20 cellular contexts compared by ENCODE assay signal in genomic region chr10:110171032-110171431, GRCh38. TPM values are rescaled to one million over a fixed set of nuclear protein-coding genes. Genes with fewer than 3 reads are reported as not detected.
DNase-seq lines count a peak whose midpoint lies in the region; ATAC-seq and TF ChIP-seq lines count a peak whose summit lies in the region.
"Had no signal": no experiment of that assay in that cellular context is flagged by ENCODE, and none has a peak within 500 bp of the region (broad histone marks: within the 10 kb centered on the region; RNA-seq: fewer than 3 reads in every experiment).

No MANE protein-coding gene starts in this region.

- H3K4me1 Mint-ChIP-seq in activated T-cell treated with anti-CD3 and anti-CD28 coated beads, Interleukin-2, amount 50 U/mL, for 24 hours (ENCODE audit: low read depth) = peaks cover 21% of the 10 kb centered on the region

- H3K27me3 ChIP-seq in left ventricle myocardium inferior (ENCODE audit: low read depth) (peaks cover 34% of the 10 kb centered on the region), mammary epithelial cell (ENCODE audit: insufficient read depth, low read length) (no peaks in the 10 kb centered on the region), kidney epithelial cell (ENCODE audit: control insufficient read depth, insufficient read depth, low read length) (peaks cover 16% of the 10 kb centered on the region)

- DNase-seq in left ventricle myocardium inferior (no peak), Right ventricle myocardium superior (no peak), mammary epithelial cell (peak; percentile 35), kidney epithelial cell (ENCODE audit: low read depth) (peak; percentile 31), GM10266 (ENCODE audit: extremely low spot score) (no peak), NCI-H1436 treated with DMSO at 0.1 percent for 48 hours (lab: John Stamatoyannopoulos, UW) (no peak)
- no peak for DNase-seq in NK-92 treated with Interleukin-12 subunit alpha and Interleukin-12 subunit beta, amount 100 ng/mL, for 24 hours (lab: John Stamatoyannopoulos, UW)
- DNase-seq in activated T-cell treated with anti-CD3 and anti-CD28 coated beads, Interleukin-2, amount 50 U/mL, for 24 hours = no peak
- DNase-seq: activated CD4-positive, CD25-positive, alpha-beta regulatory T cell; activated CD8-positive, alpha-beta T cell treated with anti-CD3 and anti-CD28 coated beads, Interleukin-2, amount 10 ng/mL, durations not matched to agents 7 days and 5 days; brain microvascular endothelial cell; dermis blood vessel endothelial cell; esophagus squamous epithelium; NCI-H1048; NCI-H748 treated with DMSO at 0.1 percent for 48 hours; OCI-M1 had no signal

- no peak overlapping the region for H3K27ac Mint-ChIP-seq in activated T-cell treated with anti-CD3 and anti-CD28 coated beads, Interleukin-2, amount 50 U/mL, for 24 hours
- H3K27ac Mint-ChIP-seq: activated CD8-positive, alpha-beta T cell treated with anti-CD3 and anti-CD28 coated beads, Interleukin-2, amount 10 ng/mL, durations not matched to agents 7 days and 5 days; activated T-helper 2 cell treated with anti-CD3 and anti-CD28 coated beads, Interferon-gamma antibody, Interleukin-2, Interleukin-4, amounts not matched to agents 10 μg/mL and 5 μg/mL and 100 μg/mL, durations not matched to agents 14 hours and 24 hours and 36 hours; CD8-positive, alpha-beta T cell had no signal

- in situ Hi-C loops in mammary epithelial cell (cut with MboI; ENCODE audit: low sequenced_read_pairs in 2 of 2) = no loop called here

- CTCF ChIA-PET in mammary epithelial cell (lab: Charles Lee; ENCODE audit: low non-redundant PET) = no interaction called here

- no peaks in the 10 kb centered on the region for H3K36me3 Mint-ChIP-seq in activated T-cell treated with anti-CD3 and anti-CD28 coated beads, Interleukin-2, amount 50 U/mL, for 24 hours (ENCODE audit: low read depth)
- H3K36me3 Mint-ChIP-seq: CD8-positive, alpha-beta T cell had no signal

- TF ChIP-seq CTCF in left ventricle myocardium inferior (IDR thresholded peaks at IDR 0.05; ENCODE audit: borderline replicate concordance) = no peak
- TF ChIP-seq CTCF in mammary epithelial cell (conservative IDR thresholded peaks at IDR 0.05 in 1 of 2, IDR thresholded peaks at IDR 0.05 in 1 of 2; ENCODE audit: extremely low read depth in 1 of 2, insufficient read depth in 1 of 2, low read depth in 1 of 2, low read length in 2 of 2) = no peak
- no peak for TF ChIP-seq CTCF in kidney epithelial cell (IDR thresholded peaks at IDR 0.05; ENCODE audit: insufficient read depth, low read length, poor library complexity, severe bottlenecking)
- TF ChIP-seq CTCF in GM10266 (IDR thresholded peaks at IDR 0.05; ENCODE audit: control insufficient read depth, insufficient read depth, low read depth, missing control alignments) = no peak

- no peak for ATAC-seq in Right ventricle myocardium superior (ENCODE audit: poor library complexity)
- ATAC-seq: activated CD8-positive, alpha-beta T cell treated with anti-CD3 and anti-CD28 coated beads, Interleukin-2, amount 10 ng/mL, durations not matched to agents 7 days and 5 days; CD8-positive, alpha-beta T cell; K562 had no signal

- H3K27ac ChIP-seq in left ventricle myocardium inferior (replicated peaks) = peak overlapping the region; percentile 82
- H3K27ac ChIP-seq in mammary epithelial cell (ENCODE audit: insufficient read depth, low read depth, low read length) = no peak overlapping the region
- H3K27ac ChIP-seq: brain microvascular endothelial cell, esophagus squamous epithelium, prostate gland had no signal

- no peak overlapping the region for H2AFZ ChIP-seq in mammary epithelial cell (ENCODE audit: low read depth, low read length)

- H3K36me3 ChIP-seq in left ventricle myocardium inferior (no peaks in the 10 kb centered on the region), mammary epithelial cell (ENCODE audit: insufficient read depth, low read length) (no peaks in the 10 kb centered on the region), kidney epithelial cell (ENCODE audit: control insufficient read depth, insufficient read depth, low read length) (no peaks in the 10 kb centered on the region)
- H3K36me3 ChIP-seq: brain microvascular endothelial cell, esophagus squamous epithelium, prostate gland had no signal

- no peak overlapping the region for H3K4me2 ChIP-seq in mammary epithelial cell (ENCODE audit: insufficient read depth, low read depth, low read length)

- no peaks in the 10 kb centered on the region for H3K79me2 ChIP-seq in mammary epithelial cell (ENCODE audit: insufficient read depth, low read length)

- H3K27me3 Mint-ChIP-seq in activated T-cell treated with anti-CD3 and anti-CD28 coated beads, Interleukin-2, amount 50 U/mL, for 24 hours = peaks cover 75% of the 10 kb centered on the region

- H3K9ac ChIP-seq in mammary epithelial cell (ENCODE audit: insufficient read depth, low read length) = no peak overlapping the region

- H3K9me3 Mint-ChIP-seq in activated T-cell treated with anti-CD3 and anti-CD28 coated beads, Interleukin-2, amount 50 U/mL, for 24 hours = no peaks in the 10 kb centered on the region
- H3K9me3 Mint-ChIP-seq: activated T-helper 2 cell treated with anti-CD3 and anti-CD28 coated beads, Interferon-gamma antibody, Interleukin-2, Interleukin-4, amounts not matched to agents 10 μg/mL and 5 μg/mL and 100 μg/mL, durations not matched to agents 14 hours and 24 hours and 36 hours; CD8-positive, alpha-beta T cell had no signal

- dilution Hi-C loops in mammary epithelial cell (cut with HindIII; ENCODE audit: low sequenced_read_pairs) = no loop called here

- intact Hi-C loops in left ventricle myocardium inferior (cut with micrococcal nuclease) = no loop called here
- intact Hi-C loops in Right ventricle myocardium superior (cut with DNase I) = no loop called here
- intact Hi-C loops in mammary epithelial cell (cut with micrococcal nuclease) = no loop called here

- H3K4me3 Mint-ChIP-seq in activated T-cell treated with anti-CD3 and anti-CD28 coated beads, Interleukin-2, amount 50 U/mL, for 24 hours = no peak overlapping the region
- H3K4me3 Mint-ChIP-seq: activated CD8-positive, alpha-beta T cell treated with anti-CD3 and anti-CD28 coated beads, Interleukin-2, amount 10 ng/mL, durations not matched to agents 7 days and 5 days; CD8-positive, alpha-beta T cell had no signal

- no peaks in the 10 kb centered on the region for H4K20me1 ChIP-seq in mammary epithelial cell (ENCODE audit: insufficient read depth, low read length)

- H3K4me3 ChIP-seq in left ventricle myocardium inferior (peak overlapping the region; percentile 9), mammary epithelial cell (replicated peaks in 1 of 3; ENCODE audit: insufficient read depth in 1 of 3, low read depth in 2 of 3, low read length in 3 of 3) (no peak overlapping the region), kidney epithelial cell (ENCODE audit: low read depth, low read length) (no peak overlapping the region)
- H3K4me3 ChIP-seq: esophagus squamous epithelium, K562, prostate gland had no signal

- BruUV-seq in mammary epithelial cell (replicated peaks; lab: Mats Ljungman, UMichigan) = no TSS peak

- no peaks in the 10 kb centered on the region for H3K9me3 ChIP-seq in left ventricle myocardium inferior (replicated peaks)
- no peaks in the 10 kb centered on the region for H3K9me3 ChIP-seq in mammary epithelial cell (replicated peaks; ENCODE audit: insufficient read depth, low read length)
- H3K9me3 ChIP-seq: esophagus squamous epithelium, prostate gland had no signal

- WGBS in mammary epithelial cell (ENCODE audit: low coverage, missing lambda C conversion rate) = 65% methylated on average over 6 of the region's 6 CpGs

- H3K4me1 ChIP-seq in left ventricle myocardium inferior = peaks cover 44% of the 10 kb centered on the region
- peaks cover 21% of the 10 kb centered on the region for H3K4me1 ChIP-seq in mammary epithelial cell (ENCODE audit: insufficient read depth, low read length)
- H3K4me1 ChIP-seq: prostate gland had no signal

RNA-seq across cellular contexts. Expression of gene MXI1, which starts 36.4 kb away (rescaled TPM):
- total RNA-seq in left ventricle myocardium inferior = 60.0 TPM
- total RNA-seq in Right ventricle myocardium superior = 75.2 TPM
- total RNA-seq in mammary epithelial cell = 10 to 100 TPM; 17.0 to 19.3 TPM
- 10.5 TPM for polyA plus RNA-seq in mammary epithelial cell
- 10.4 TPM for polyA minus RNA-seq in mammary epithelial cell
- 12.0 and 20.0 TPM in 2 replicates for total RNA-seq in kidney epithelial cell

Comparison
In these comparisons a context has a peak if more than half of its experiments do, and no peak if none do; other contexts are left out.
1. DNase-seq: peak in mammary epithelial cell (single experiment) and kidney epithelial cell (single experiment); none in left ventricle myocardium inferior (single experiment), Right ventricle myocardium superior (single experiment), GM10266 (single experiment), NCI-H1436 treated with DMSO at 0.1 percent for 48 hours (single experiment), NK-92 treated with Interleukin-12 subunit alpha and Interleukin-12 subunit beta, amount 100 ng/mL, for 24 hours (single experiment) and activated T-cell treated with anti-CD3 and anti-CD28 coated beads, Interleukin-2, amount 50 U/mL, for 24 hours (single experiment).